In the genomic region with DNA sequence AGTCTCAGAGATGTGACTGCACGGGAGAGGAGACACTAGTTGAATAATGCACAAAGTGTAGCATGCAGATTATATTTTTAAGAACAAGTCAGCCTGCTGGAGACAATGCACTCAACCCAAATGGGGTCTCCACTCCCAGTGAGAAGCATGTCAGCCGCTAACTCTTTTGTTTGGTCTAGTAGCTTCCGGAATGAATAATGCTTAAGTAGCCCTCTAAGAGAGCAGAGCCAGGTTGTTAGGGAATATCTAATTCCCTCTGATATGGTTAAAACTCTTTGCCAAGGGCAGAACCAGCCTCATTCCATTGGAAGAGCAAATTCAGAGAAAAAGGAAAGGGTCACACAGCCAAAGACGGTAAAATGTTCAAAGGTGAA, we compare ENCODE assay signal across 1 cellular context.
TF ChIP-seq lines count a peak whose summit lies in the region.

No MANE protein-coding gene starts in this region.

TF ChIP-seq in H1, 55 proteins besides CTCF, POLR2A, EP300 and RAD21:
- TF ChIP-seq NRF1 (IDR thresholded peaks at IDR 0.05; ENCODE audit: low read depth, low read length) (no peak), BACH1 (IDR thresholded peaks at IDR 0.05; ENCODE audit: low read length) (no peak), FOSL1 (IDR thresholded peaks at IDR 0.05; ENCODE audit: insufficient read depth, low read depth, low read length) (no peak), RBBP5 (IDR thresholded peaks at IDR 0.05; ENCODE audit: borderline replicate concordance, low read depth, low read length) (no peak), PHF8 (conservative IDR thresholded peaks at IDR 0.05; ENCODE audit: low read depth, low read length) (no peak), SIX5 (IDR thresholded peaks at IDR 0.05; ENCODE audit: low read depth, low read length) (no peak), SP2 (IDR thresholded peaks at IDR 0.05; ENCODE audit: low read length) (no peak), BRCA1 (IDR thresholded peaks at IDR 0.05; ENCODE audit: low read depth, low read length) (no peak)
- TF ChIP-seq, protein P1, sequence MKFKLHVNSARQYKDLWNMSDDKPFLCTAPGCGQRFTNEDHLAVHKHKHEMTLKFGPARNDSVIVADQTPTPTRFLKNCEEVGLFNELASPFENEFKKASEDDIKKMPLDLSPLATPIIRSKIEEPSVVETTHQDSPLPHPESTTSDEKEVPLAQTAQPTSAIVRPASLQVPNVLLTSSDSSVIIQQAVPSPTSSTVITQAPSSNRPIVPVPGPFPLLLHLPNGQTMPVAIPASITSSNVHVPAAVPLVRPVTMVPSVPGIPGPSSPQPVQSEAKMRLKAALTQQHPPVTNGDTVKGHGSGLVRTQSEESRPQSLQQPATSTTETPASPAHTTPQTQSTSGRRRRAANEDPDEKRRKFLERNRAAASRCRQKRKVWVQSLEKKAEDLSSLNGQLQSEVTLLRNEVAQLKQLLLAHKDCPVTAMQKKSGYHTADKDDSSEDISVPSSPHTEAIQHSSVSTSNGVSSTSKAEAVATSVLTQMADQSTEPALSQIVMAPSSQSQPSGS (IDR thresholded peaks at IDR 0.05; ENCODE audit: low read length) = no peak
